In genomic region chr1:15788624-15789301, GRCh38 we compare ENCODE assay signal across 9 cellular contexts. TPM values are rescaled to one million over a fixed set of nuclear protein-coding genes. Genes with fewer than 3 reads are reported as not detected.
A peak's percentile ranks its signal among the peaks of the same experiment; 100 is the strongest.
DNase-seq lines count a peak whose midpoint lies in the region; ATAC-seq and TF ChIP-seq lines count a peak whose summit lies in the region.
"Had no signal": no experiment of that assay in that cellular context is flagged by ENCODE, and none has a peak within 500 bp of the region (broad histone marks: within the 10 kb centered on the region; RNA-seq: fewer than 3 reads in every experiment).

No MANE protein-coding gene starts in this region.

- H3K27ac ChIP-seq in breast epithelium: peak overlapping the region; percentile 19 to 36

- ATAC-seq in omental fat pad (ENCODE audit: low FRiP score): peak; percentile 41

- H3K9me3 ChIP-seq in breast epithelium: no peaks in the 10 kb centered on the region

- intact Hi-C loops in breast epithelium (cut with DNase I; ENCODE audit: low total_unique reads): no loop called here

- in situ Hi-C loops in KBM-7 (cut with MboI; ENCODE audit: low pct_unique_long_range_greater_than_20kb, low sequenced_read_pairs): no loop called here

- H3K36me3 ChIP-seq in breast epithelium: no peaks in the 10 kb centered on the region

- TF ChIP-seq CTCF in breast epithelium (IDR thresholded peaks at IDR 0.05): no peak
- no peak for TF ChIP-seq CTCF in omental fat pad (IDR thresholded peaks at IDR 0.05)

- no peak for TF ChIP-seq POLR2A in breast epithelium (IDR thresholded peaks at IDR 0.05)

- H3K27me3 ChIP-seq in breast epithelium: no peaks in the 10 kb centered on the region

- no peak overlapping the region for H3K4me3 ChIP-seq in breast epithelium

- no peaks in the 10 kb centered on the region for H3K4me1 ChIP-seq in breast epithelium

- DNase-seq in KBM-7 (peak; percentile 39), breast epithelium (ENCODE audit: low spot score in 2 of 2) (no peak), omental fat pad (ENCODE audit: low spot score) (no peak), hepatic stellate cell (ENCODE audit: low spot score) (no peak), cerebellar cortex (ENCODE audit: low spot score) (no peak)
- no peak for DNase-seq in effector CD8-positive, alpha-beta T cell (lab: John Stamatoyannopoulos, UW)
- DNase-seq: GDM1, NCI-H524 treated with DMSO at 0.1 percent for 48 hours had no signal

RNA-seq across cellular contexts. Expression of gene UQCRHL, which starts 18.7 kb away (rescaled TPM):
- total RNA-seq in breast epithelium (1 to 10 TPM in 2 of 3 donors, under 1 TPM in 1; 0.66 to 1.4 (median 1.2) TPM), omental fat pad (1 to 10 TPM in 2 of 4 donors, under 1 TPM in 2; 0.63 to 1.9 (median 0.95) TPM)

RNA-seq across cellular contexts. Expression of gene FBLIM1, which starts 30.2 kb away (rescaled TPM):
- total RNA-seq in breast epithelium: 10 to 100 TPM; 17.4 to 73.4 (median 42.6) TPM
- total RNA-seq in omental fat pad: 10 to 100 TPM; 10.4 to 34.0 (median 17.4) TPM

RNA-seq across cellular contexts. Expression of gene TMEM82, which starts 46.5 kb away (rescaled TPM):
- total RNA-seq in breast epithelium (not detected), omental fat pad (not detected)
- total RNA-seq: cerebellum had no signal

RNA-seq across cellular contexts. Expression of gene SLC25A34, which starts 52.7 kb away (rescaled TPM):
- total RNA-seq in breast epithelium (1 to 10 TPM; 1.0 to 1.8 (median 1.3) TPM), omental fat pad (10 to 100 TPM in 1 of 4 donors, 1 to 10 TPM in 2, under 1 TPM in 1; 0.82 to 13.1 (median 2.0) TPM)

RNA-seq across cellular contexts. Expression of gene SPEN, which starts 58.7 kb away (rescaled TPM):
- total RNA-seq in breast epithelium: 10 to 100 TPM; 46.9 to 56.6 (median 51.2) TPM
- 10 to 100 TPM; 33.4 to 64.0 (median 51.5) TPM for total RNA-seq in omental fat pad
